In the genomic region with DNA sequence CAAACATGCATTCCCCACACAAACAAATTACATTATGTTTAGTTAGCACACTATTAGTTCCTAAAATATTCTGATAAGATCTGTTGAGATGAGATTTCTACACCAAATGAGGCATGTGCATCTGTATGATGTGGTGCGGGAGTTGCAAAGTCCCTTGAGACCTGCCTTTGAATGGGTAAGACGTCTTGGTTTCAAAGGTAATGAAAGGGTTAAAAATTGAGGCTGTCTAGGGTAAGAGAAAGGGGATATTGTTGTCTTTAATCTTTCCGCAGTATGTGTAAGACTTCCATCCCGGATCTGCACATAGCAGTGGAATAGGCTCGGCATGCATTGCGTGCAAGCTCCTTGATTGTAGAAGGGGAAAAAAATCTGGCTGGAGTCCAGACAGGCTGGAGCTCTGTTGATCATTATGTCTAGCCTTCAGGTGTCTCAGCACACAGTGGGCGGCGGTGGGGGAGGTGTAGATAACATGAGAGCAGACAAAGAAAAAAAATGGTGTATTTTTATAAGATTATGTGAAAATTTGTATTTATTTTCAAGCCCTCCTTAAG, we compare ENCODE assay signal across 8 cellular contexts.
DNase-seq lines count a peak whose midpoint lies in the region; ATAC-seq lines count a peak whose summit lies in the region.

No MANE protein-coding gene starts in this region.

- no peaks in the 10 kb centered on the region for H3K27me3 ChIP-seq in duodenal mucosa (ENCODE audit: control insufficient read depth in 1 of 2, insufficient read depth in 2 of 2, low read length in 2 of 2)

- peak; percentile 53 for DNase-seq in NK-92 treated with Interleukin-12 subunit alpha and Interleukin-12 subunit beta, amount 100 ng/mL, for 24 hours (lab: John Stamatoyannopoulos, UW)
- no peak for DNase-seq in NK-92 (lab: John Stamatoyannopoulos, UW; ENCODE audit: unreplicated experiment)
- DNase-seq in NCI-H345 treated with DMSO at 0.1 percent for 48 hours (lab: John Stamatoyannopoulos, UW; ENCODE audit: unreplicated experiment): peak; percentile 79
- DNase-seq in activated CD4-positive, alpha-beta T cell treated with anti-CD3 and anti-CD28 coated beads for 4 hours: peak; percentile 65 to 71
- DNase-seq in stimulated activated CD8-positive, alpha-beta memory T cell treated with anti-CD3 and anti-CD28 coated beads, Interleukin-4, amount 100 ng/mL, for 24 hours (ENCODE audit: low read depth): peak; percentile 50

- H3K36me3 ChIP-seq in duodenal mucosa (ENCODE audit: control insufficient read depth in 1 of 2, insufficient read depth in 2 of 2, low read length in 2 of 2) (no peaks in the 10 kb centered on the region), mesodermal cell (ENCODE audit: control insufficient read depth, insufficient read depth, low read length) (no peaks in the 10 kb centered on the region)

- peak overlapping the region; percentile 30 for H3K27ac ChIP-seq in duodenal mucosa (ENCODE audit: low read depth, low read length)
- peak overlapping the region; percentile 41 for H3K27ac ChIP-seq in mesodermal cell (ENCODE audit: low read depth, low read length, severe bottlenecking)

- WGBS in mesodermal cell (ENCODE audit: insufficient coverage in 2 of 2), 2 experiments: 40 to 82% methylated on average over 2 to 6 of the region's 8 CpGs

- H3K9me3 ChIP-seq in duodenal mucosa (ENCODE audit: control insufficient read depth in 1 of 2, low read length in 2 of 2) (no peaks in the 10 kb centered on the region), mesodermal cell (ENCODE audit: control insufficient read depth, low read length) (no peaks in the 10 kb centered on the region)

- peak overlapping the region; percentile 62 to 65 for H3K4me3 ChIP-seq in duodenal mucosa (ENCODE audit: low read depth in 1 of 2, low read length in 2 of 2)
- H3K4me3 ChIP-seq in mesodermal cell (ENCODE audit: extremely low read depth, insufficient read depth, low read length, poor library complexity, severe bottlenecking): peak overlapping the region; percentile 34

- ATAC-seq in HG03139 (IDR thresholded peaks at IDR 0.05; ENCODE audit: unreplicated experiment): peak; percentile 45

- H3K4me1 ChIP-seq in duodenal mucosa (ENCODE audit: control insufficient read depth in 1 of 2, insufficient read depth in 2 of 2, low read length in 2 of 2) (no peaks in the 10 kb centered on the region), mesodermal cell (ENCODE audit: control insufficient read depth, insufficient read depth, low read length, poor library complexity, severe bottlenecking) (peaks cover 7% of the 10 kb centered on the region)

- peak overlapping the region; percentile 23 to 48 for H3K9ac ChIP-seq in duodenal mucosa (ENCODE audit: low read depth in 1 of 2, low read length in 2 of 2)
